1 cellular context compared by ENCODE assay signal in genomic region chr14:93909429-93910128, GRCh38.
TF ChIP-seq lines count a peak whose summit lies in the region.

No MANE protein-coding gene starts in this region.

TF ChIP-seq in HepG2, 621 proteins besides CTCF, POLR2A, EP300 and RAD21 (continued from another document and continues in another):
- TF ChIP-seq, protein P1, sequence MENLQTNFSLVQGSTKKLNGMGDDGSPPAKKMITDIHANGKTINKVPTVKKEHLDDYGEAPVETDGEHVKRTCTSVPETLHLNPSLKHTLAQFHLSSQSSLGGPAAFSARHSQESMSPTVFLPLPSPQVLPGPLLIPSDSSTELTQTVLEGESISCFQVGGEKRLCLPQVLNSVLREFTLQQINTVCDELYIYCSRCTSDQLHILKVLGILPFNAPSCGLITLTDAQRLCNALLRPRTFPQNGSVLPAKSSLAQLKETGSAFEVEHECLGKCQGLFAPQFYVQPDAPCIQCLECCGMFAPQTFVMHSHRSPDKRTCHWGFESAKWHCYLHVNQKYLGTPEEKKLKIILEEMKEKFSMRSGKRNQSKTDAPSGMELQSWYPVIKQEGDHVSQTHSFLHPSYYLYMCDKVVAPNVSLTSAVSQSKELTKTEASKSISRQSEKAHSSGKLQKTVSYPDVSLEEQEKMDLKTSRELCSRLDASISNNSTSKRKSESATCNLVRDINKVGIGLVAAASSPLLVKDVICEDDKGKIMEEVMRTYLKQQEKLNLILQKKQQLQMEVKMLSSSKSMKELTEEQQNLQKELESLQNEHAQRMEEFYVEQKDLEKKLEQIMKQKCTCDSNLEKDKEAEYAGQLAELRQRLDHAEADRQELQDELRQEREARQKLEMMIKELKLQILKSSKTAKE (CRISPR knock-in tag; IDR thresholded peaks at IDR 0.05; ENCODE audit: borderline replicate concordance), result no peak
- TF ChIP-seq ZNF839 (CRISPR knock-in tag; IDR thresholded peaks at IDR 0.05; ENCODE audit: borderline replicate concordance) (no peak), ZBED4 (CRISPR knock-in tag; IDR thresholded peaks at IDR 0.05; ENCODE audit: borderline replicate concordance) (peak; percentile 75; the same call in 1 of the 2 replicates), SALL2 (CRISPR knock-in tag; IDR thresholded peaks at IDR 0.05) (no peak), MEF2D (CRISPR knock-in tag; IDR thresholded peaks at IDR 0.05) (no peak), ZFP36 (IDR thresholded peaks at IDR 0.05; ENCODE audit: borderline replicate concordance, low read depth, low read length, partially characterized antibody) (no peak), TAF15 (IDR thresholded peaks at IDR 0.05; ENCODE audit: low read depth, low read length, poor library complexity, severe bottlenecking) (no peak), CSRNP1 (CRISPR knock-in tag; IDR thresholded peaks at IDR 0.05) (no peak), ZSCAN20 (CRISPR knock-in tag; IDR thresholded peaks at IDR 0.05; ENCODE audit: borderline replicate concordance) (no peak), RFXAP (CRISPR knock-in tag; IDR thresholded peaks at IDR 0.05; ENCODE audit: borderline replicate concordance) (no peak; the same call in 1 of the 2 replicates), ZNF629 (CRISPR knock-in tag; conservative IDR thresholded peaks at IDR 0.05) (peak; percentile 89), ZBTB25 (CRISPR knock-in tag; IDR thresholded peaks at IDR 0.05) (no peak), ZBTB43 (CRISPR knock-in tag; conservative IDR thresholded peaks at IDR 0.05) (0 out of 2 replicates have a peak, but pooled peaks have one; percentile 39), GABPA (IDR thresholded peaks at IDR 0.05; ENCODE audit: low read depth, low read length) (no peak), GABPA (CRISPR knock-in tag; IDR thresholded peaks at IDR 0.05; ENCODE audit: low read depth) (no peak), CREBL2 (CRISPR knock-in tag; IDR thresholded peaks at IDR 0.05; ENCODE audit: borderline replicate concordance) (no peak), SOX6 (IDR thresholded peaks at IDR 0.05) (no peak), SOX6 (CRISPR knock-in tag; IDR thresholded peaks at IDR 0.05) (peak; percentile 89), ZFP36L1 (CRISPR knock-in tag; IDR thresholded peaks at IDR 0.05) (no peak), IKZF4 (CRISPR knock-in tag; IDR thresholded peaks at IDR 0.05; ENCODE audit: borderline replicate concordance, low read depth, not compliant biosample characterization) (no peak), ZNF7 (CRISPR knock-in tag; IDR thresholded peaks at IDR 0.05) (no peak), ZNF562 (CRISPR knock-in tag; IDR thresholded peaks at IDR 0.05; ENCODE audit: borderline replicate concordance) (no peak), SMAD9 (CRISPR knock-in tag; IDR thresholded peaks at IDR 0.05) (no peak), SMC3 (IDR thresholded peaks at IDR 0.05; ENCODE audit: low read length) (no peak), BRD4 (CRISPR knock-in tag; IDR thresholded peaks at IDR 0.05) (no peak)
- TF ChIP-seq, protein P2, sequence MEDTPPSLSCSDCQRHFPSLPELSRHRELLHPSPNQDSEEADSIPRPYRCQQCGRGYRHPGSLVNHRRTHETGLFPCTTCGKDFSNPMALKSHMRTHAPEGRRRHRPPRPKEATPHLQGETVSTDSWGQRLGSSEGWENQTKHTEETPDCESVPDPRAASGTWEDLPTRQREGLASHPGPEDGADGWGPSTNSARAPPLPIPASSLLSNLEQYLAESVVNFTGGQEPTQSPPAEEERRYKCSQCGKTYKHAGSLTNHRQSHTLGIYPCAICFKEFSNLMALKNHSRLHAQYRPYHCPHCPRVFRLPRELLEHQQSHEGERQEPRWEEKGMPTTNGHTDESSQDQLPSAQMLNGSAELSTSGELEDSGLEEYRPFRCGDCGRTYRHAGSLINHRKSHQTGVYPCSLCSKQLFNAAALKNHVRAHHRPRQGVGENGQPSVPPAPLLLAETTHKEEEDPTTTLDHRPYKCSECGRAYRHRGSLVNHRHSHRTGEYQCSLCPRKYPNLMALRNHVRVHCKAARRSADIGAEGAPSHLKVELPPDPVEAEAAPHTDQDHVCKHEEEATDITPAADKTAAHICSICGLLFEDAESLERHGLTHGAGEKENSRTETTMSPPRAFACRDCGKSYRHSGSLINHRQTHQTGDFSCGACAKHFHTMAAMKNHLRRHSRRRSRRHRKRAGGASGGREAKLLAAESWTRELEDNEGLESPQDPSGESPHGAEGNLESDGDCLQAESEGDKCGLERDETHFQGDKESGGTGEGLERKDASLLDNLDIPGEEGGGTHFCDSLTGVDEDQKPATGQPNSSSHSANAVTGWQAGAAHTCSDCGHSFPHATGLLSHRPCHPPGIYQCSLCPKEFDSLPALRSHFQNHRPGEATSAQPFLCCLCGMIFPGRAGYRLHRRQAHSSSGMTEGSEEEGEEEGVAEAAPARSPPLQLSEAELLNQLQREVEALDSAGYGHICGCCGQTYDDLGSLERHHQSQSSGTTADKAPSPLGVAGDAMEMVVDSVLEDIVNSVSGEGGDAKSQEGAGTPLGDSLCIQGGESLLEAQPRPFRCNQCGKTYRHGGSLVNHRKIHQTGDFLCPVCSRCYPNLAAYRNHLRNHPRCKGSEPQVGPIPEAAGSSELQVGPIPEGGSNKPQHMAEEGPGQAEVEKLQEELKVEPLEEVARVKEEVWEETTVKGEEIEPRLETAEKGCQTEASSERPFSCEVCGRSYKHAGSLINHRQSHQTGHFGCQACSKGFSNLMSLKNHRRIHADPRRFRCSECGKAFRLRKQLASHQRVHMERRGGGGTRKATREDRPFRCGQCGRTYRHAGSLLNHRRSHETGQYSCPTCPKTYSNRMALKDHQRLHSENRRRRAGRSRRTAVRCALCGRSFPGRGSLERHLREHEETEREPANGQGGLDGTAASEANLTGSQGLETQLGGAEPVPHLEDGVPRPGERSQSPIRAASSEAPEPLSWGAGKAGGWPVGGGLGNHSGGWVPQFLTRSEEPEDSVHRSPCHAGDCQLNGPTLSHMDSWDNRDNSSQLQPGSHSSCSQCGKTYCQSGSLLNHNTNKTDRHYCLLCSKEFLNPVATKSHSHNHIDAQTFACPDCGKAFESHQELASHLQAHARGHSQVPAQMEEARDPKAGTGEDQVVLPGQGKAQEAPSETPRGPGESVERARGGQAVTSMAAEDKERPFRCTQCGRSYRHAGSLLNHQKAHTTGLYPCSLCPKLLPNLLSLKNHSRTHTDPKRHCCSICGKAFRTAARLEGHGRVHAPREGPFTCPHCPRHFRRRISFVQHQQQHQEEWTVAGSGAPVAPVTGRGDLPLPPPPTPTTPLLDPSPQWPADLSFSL (CRISPR knock-in tag; IDR thresholded peaks at IDR 0.05), result no peak
- TF ChIP-seq, protein P3, sequence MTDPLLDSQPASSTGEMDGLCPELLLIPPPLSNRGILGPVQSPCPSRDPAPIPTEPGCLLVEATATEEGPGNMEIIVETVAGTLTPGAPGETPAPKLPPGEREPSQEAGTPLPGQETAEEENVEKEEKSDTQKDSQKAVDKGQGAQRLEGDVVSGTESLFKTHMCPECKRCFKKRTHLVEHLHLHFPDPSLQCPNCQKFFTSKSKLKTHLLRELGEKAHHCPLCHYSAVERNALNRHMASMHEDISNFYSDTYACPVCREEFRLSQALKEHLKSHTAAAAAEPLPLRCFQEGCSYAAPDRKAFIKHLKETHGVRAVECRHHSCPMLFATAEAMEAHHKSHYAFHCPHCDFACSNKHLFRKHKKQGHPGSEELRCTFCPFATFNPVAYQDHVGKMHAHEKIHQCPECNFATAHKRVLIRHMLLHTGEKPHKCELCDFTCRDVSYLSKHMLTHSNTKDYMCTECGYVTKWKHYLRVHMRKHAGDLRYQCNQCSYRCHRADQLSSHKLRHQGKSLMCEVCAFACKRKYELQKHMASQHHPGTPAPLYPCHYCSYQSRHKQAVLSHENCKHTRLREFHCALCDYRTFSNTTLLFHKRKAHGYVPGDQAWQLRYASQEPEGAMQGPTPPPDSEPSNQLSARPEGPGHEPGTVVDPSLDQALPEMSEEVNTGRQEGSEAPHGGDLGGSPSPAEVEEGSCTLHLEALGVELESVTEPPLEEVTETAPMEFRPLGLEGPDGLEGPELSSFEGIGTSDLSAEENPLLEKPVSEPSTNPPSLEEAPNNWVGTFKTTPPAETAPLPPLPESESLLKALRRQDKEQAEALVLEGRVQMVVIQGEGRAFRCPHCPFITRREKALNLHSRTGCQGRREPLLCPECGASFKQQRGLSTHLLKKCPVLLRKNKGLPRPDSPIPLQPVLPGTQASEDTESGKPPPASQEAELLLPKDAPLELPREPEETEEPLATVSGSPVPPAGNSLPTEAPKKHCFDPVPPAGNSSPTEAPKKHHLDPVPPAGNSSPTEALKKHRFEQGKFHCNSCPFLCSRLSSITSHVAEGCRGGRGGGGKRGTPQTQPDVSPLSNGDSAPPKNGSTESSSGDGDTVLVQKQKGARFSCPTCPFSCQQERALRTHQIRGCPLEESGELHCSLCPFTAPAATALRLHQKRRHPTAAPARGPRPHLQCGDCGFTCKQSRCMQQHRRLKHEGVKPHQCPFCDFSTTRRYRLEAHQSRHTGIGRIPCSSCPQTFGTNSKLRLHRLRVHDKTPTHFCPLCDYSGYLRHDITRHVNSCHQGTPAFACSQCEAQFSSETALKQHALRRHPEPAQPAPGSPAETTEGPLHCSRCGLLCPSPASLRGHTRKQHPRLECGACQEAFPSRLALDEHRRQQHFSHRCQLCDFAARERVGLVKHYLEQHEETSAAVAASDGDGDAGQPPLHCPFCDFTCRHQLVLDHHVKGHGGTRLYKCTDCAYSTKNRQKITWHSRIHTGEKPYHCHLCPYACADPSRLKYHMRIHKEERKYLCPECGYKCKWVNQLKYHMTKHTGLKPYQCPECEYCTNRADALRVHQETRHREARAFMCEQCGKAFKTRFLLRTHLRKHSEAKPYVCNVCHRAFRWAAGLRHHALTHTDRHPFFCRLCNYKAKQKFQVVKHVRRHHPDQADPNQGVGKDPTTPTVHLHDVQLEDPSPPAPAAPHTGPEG (CRISPR knock-in tag; IDR thresholded peaks at IDR 0.05), result no peak
- TF ChIP-seq, protein P4, sequence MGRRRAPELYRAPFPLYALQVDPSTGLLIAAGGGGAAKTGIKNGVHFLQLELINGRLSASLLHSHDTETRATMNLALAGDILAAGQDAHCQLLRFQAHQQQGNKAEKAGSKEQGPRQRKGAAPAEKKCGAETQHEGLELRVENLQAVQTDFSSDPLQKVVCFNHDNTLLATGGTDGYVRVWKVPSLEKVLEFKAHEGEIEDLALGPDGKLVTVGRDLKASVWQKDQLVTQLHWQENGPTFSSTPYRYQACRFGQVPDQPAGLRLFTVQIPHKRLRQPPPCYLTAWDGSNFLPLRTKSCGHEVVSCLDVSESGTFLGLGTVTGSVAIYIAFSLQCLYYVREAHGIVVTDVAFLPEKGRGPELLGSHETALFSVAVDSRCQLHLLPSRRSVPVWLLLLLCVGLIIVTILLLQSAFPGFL (CRISPR knock-in tag; IDR thresholded peaks at IDR 0.05), result no peak
